ENCODE assay signal across 10 cellular contexts in genomic region chr1:159955456-159955855, GRCh38. TPM values are rescaled to one million over a fixed set of nuclear protein-coding genes. Genes with fewer than 3 reads are reported as not detected.
"Had no signal": no experiment of that assay in that cellular context is flagged by ENCODE, and none has a peak within 500 bp of the region (broad histone marks: within the 10 kb centered on the region; RNA-seq: fewer than 3 reads in every experiment).

No MANE protein-coding gene starts in this region.

- H3K27ac ChIP-seq: KMS-11 had no signal

- H3K4me3 Mint-ChIP-seq: GM23338, H9 had no signal

- H3K4me1 Mint-ChIP-seq: GM23338 had no signal

- ATAC-seq: GM23338 had no signal

- DNase-seq: H9, HCEC 1CT, IMR-90, KBM-7 had no signal

- FAIRE-seq: H1, H54, HTR-8/SVneo had no signal

- H3K9me3 Mint-ChIP-seq: GM23338, H9 had no signal

- H3K4me3 ChIP-seq: GM23338 had no signal

RNA-seq across cellular contexts. Expression of gene SLAMF9, which starts 1.4 kb away (rescaled TPM):
- total RNA-seq: GM23338, H1, H9, HT-29 had no signal

RNA-seq across cellular contexts. Expression of gene IGSF9, which starts 10.0 kb away (rescaled TPM):
- total RNA-seq: IMR-90 had no signal

RNA-seq across cellular contexts. Expression of gene CFAP45, which starts 55.5 kb away (rescaled TPM):
- total RNA-seq: GM23338, H1, HT-29 had no signal
